Comparison of ENCODE assay signal across 1 cellular context in genomic region chr3:23203651-23204111, GRCh38.
A peak's percentile ranks its signal among the peaks of the same experiment; 100 is the strongest.
TF ChIP-seq lines count a peak whose summit lies in the region.

No MANE protein-coding gene starts in this region.

TF ChIP-seq in IMR-90, 13 proteins besides CTCF, POLR2A, EP300 and RAD21:
- no peak for TF ChIP-seq USF2 (IDR thresholded peaks at IDR 0.05; ENCODE audit: low read depth, low read length)
- peak; percentile 45; the same call in 1 of the 2 replicates for TF ChIP-seq MXI1 (IDR thresholded peaks at IDR 0.05; ENCODE audit: borderline replicate concordance, low read depth, low read length)
- TF ChIP-seq CEBPB (IDR thresholded peaks at IDR 0.05; ENCODE audit: low read depth, low read length): peak; percentile 62
TF ChIP-seq in IMR-90: peak in this region for 2.
